ENCODE assay signal across 18 cellular contexts in genomic region chr11:42482822-42483221, GRCh38.
DNase-seq lines count a peak whose midpoint lies in the region; ATAC-seq and TF ChIP-seq lines count a peak whose summit lies in the region.
"Had no signal": no experiment of that assay in that cellular context is flagged by ENCODE, and none has a peak within 500 bp of the region (broad histone marks: within the 10 kb centered on the region; RNA-seq: fewer than 3 reads in every experiment).

No MANE protein-coding gene starts in this region.

- CTCF ChIA-PET in PC-3 (lab: Charles Lee), result no interaction called here

- ATAC-seq in PC-3 (no peak), GM21360 (IDR thresholded peaks at IDR 0.05; ENCODE audit: unreplicated experiment) (no peak), psoas muscle (no peak)
- ATAC-seq: CD8-positive, alpha-beta T cell had no signal

- H3K9me2 ChIP-seq in PC-3 (replicated peaks; ENCODE audit: low read length), result no peaks in the 10 kb centered on the region

- no peaks in the 10 kb centered on the region for H3K79me2 ChIP-seq in PC-3 (ENCODE audit: low read length)

- H3K4me1 ChIP-seq in PC-3 (ENCODE audit: insufficient read depth, low read length) (no peaks in the 10 kb centered on the region), psoas muscle (no peaks in the 10 kb centered on the region)
- H3K4me1 ChIP-seq: BE2C, BLaER1, Caco-2 had no signal

- H3F3A ChIP-seq in PC-3 (ENCODE audit: low read length, unreplicated experiment), result no peaks in the 10 kb centered on the region

- H3K27me3 ChIP-seq in PC-3 (ENCODE audit: low read length) (no peaks in the 10 kb centered on the region), psoas muscle (ENCODE audit: insufficient read depth in 3 of 3, low read length in 2 of 3) (no peaks in the 10 kb centered on the region)
- H3K27me3 ChIP-seq: BE2C, BLaER1 had no signal

- H4K20me1 ChIP-seq in PC-3 (ENCODE audit: low read length), result no peaks in the 10 kb centered on the region
- H4K20me1 ChIP-seq: BLaER1 had no signal

- TF ChIP-seq CTCF in PC-3 (conservative IDR thresholded peaks at IDR 0.05; ENCODE audit: low read depth, low read length) (no peak), epithelial cell of esophagus (IDR thresholded peaks at IDR 0.05; ENCODE audit: insufficient read depth, low read depth, low read length, missing control alignments) (no peak), psoas muscle (IDR thresholded peaks at IDR 0.05) (no peak)

- H3K36me3 ChIP-seq in PC-3 (ENCODE audit: low read depth, low read length), result no peaks in the 10 kb centered on the region
- no peaks in the 10 kb centered on the region for H3K36me3 ChIP-seq in psoas muscle (ENCODE audit: insufficient read depth in 1 of 2, low read depth in 1 of 2)
- H3K36me3 ChIP-seq: BE2C, BLaER1 had no signal

- peak; percentile 1 for DNase-seq in HT1080 (ENCODE audit: low read depth)
- peak; percentile 19 for DNase-seq in PC-3
- DNase-seq in epithelial cell of esophagus (ENCODE audit: low read depth), result peak; percentile 1
- DNase-seq in kidney tubule cell (ENCODE audit: low spot score), result peak; percentile 42
- no peak for DNase-seq in SKM-1 treated with dmso at 0.1 percent for 144 hours (lab: John Stamatoyannopoulos, UW; ENCODE audit: unreplicated experiment)
- DNase-seq in psoas muscle, result no peak
- DNase-seq: 8988T; ACHN; BE2C; Caco-2; Calu3; CD4-positive, alpha-beta T cell; CD8-positive, alpha-beta T cell; DMS79 treated with DMSO at 0.1 percent for 48 hours; GF-D8 had no signal

- intact Hi-C loops in PC-3 (cut with micrococcal nuclease) (no loop called here), psoas muscle (cut with DNase I) (no loop called here)

- H2AFZ ChIP-seq in PC-3 (ENCODE audit: low read length), result no peak overlapping the region

- no TSS peak for BruUV-seq in PC-3 (replicated peaks; lab: Mats Ljungman, UMichigan)

- no peak overlapping the region for H3K4me2 ChIP-seq in PC-3 (ENCODE audit: low read length)
- H3K4me2 ChIP-seq: BLaER1 had no signal

- POLR2A ChIA-PET in PC-3 (lab: Charles Lee; ENCODE audit: unreplicated experiment), result no interaction called here

- H3K4me3 ChIP-seq in PC-3 (ENCODE audit: low read length) (no peak overlapping the region), epithelial cell of esophagus (ENCODE audit: low read length) (no peak overlapping the region), psoas muscle (no peak overlapping the region)
- H3K4me3 ChIP-seq: BLaER1 had no signal

- no peak overlapping the region for H3K9ac ChIP-seq in PC-3 (ENCODE audit: low read length)
- H3K9ac ChIP-seq: BLaER1 had no signal

- no peak overlapping the region for H3K27ac ChIP-seq in PC-3 (ENCODE audit: low read length)
- no peak overlapping the region for H3K27ac ChIP-seq in psoas muscle
- H3K27ac ChIP-seq: BLaER1, C4-2B had no signal

- H3K9me3 ChIP-seq in PC-3 (ENCODE audit: low read length), result no peaks in the 10 kb centered on the region
- H3K9me3 ChIP-seq in psoas muscle, result no peaks in the 10 kb centered on the region
- H3K9me3 ChIP-seq: BE2C, BLaER1, Caco-2 had no signal

Comparison
In these comparisons a context has a peak if more than half of its experiments do, and no peak if none do; other contexts are left out.
1. DNase-seq: peak in HT1080 (single experiment), PC-3 (single experiment), epithelial cell of esophagus (single experiment) and kidney tubule cell (single experiment); none in SKM-1 treated with dmso at 0.1 percent for 144 hours (single experiment) and psoas muscle (0 of 2).